9 cellular contexts compared by ENCODE assay signal in genomic region chr2:20781656-20782265, GRCh38. TPM values are rescaled to one million over a fixed set of nuclear protein-coding genes. Genes with fewer than 3 reads are reported as not detected.
DNase-seq lines count a peak whose midpoint lies in the region; ATAC-seq and TF ChIP-seq lines count a peak whose summit lies in the region.
"Had no signal": no experiment of that assay in that cellular context is flagged by ENCODE, and none has a peak within 500 bp of the region (broad histone marks: within the 10 kb centered on the region; RNA-seq: fewer than 3 reads in every experiment).

No MANE protein-coding gene starts in this region.

- H3K27me3 Mint-ChIP-seq in glutamatergic neuron (ENCODE audit: unreplicated experiment): no peaks in the 10 kb centered on the region
- H3K27me3 Mint-ChIP-seq: natural killer cell treated with Interleukin-12 subunit alpha and Interleukin-12 subunit beta and Interleukin-15 and Interleukin-18, amount 100 ng/mL, for 72 hours had no signal

- DNase-seq in CMK (ENCODE audit: low read depth): peak; percentile 20
- DNase-seq in UCSD-AML1 (lab: John Stamatoyannopoulos, UW; ENCODE audit: unreplicated experiment): peak; percentile 17
- peak; percentile 32 for DNase-seq in glutamatergic neuron
- no peak for DNase-seq in substantia nigra (lab: John Stamatoyannopoulos, UW)
- DNase-seq in caudate nucleus (lab: John Stamatoyannopoulos, UW): no peak
- DNase-seq in globus pallidus (ENCODE audit: low spot score): no peak

- no peak overlapping the region for H3K27ac Mint-ChIP-seq in glutamatergic neuron (ENCODE audit: unreplicated experiment)
- H3K27ac Mint-ChIP-seq: natural killer cell treated with Interleukin-12 subunit alpha and Interleukin-12 subunit beta and Interleukin-15 and Interleukin-18, amount 100 ng/mL, for 72 hours had no signal

- H3K27ac ChIP-seq in substantia nigra (ENCODE audit: low read depth, low read length, poor library complexity, severe bottlenecking) (no peak overlapping the region), caudate nucleus (ENCODE audit: low read depth, low read length) (no peak overlapping the region)

- no peaks in the 10 kb centered on the region for H3K36me3 Mint-ChIP-seq in glutamatergic neuron (ENCODE audit: unreplicated experiment)

- ATAC-seq in GM18868 (IDR thresholded peaks at IDR 0.05; ENCODE audit: unreplicated experiment) (peak; percentile 82), HG03442 (IDR thresholded peaks at IDR 0.05; ENCODE audit: unreplicated experiment) (peak; percentile 73)

- H3K4me3 Mint-ChIP-seq in glutamatergic neuron (ENCODE audit: unreplicated experiment): no peak overlapping the region
- H3K4me3 Mint-ChIP-seq: natural killer cell treated with Interleukin-12 subunit alpha and Interleukin-12 subunit beta and Interleukin-15 and Interleukin-18, amount 100 ng/mL, for 72 hours had no signal

- TF ChIP-seq CTCF in glutamatergic neuron (IDR thresholded peaks at IDR 0.05; ENCODE audit: partially characterized antibody, unreplicated experiment): peak; percentile 47

- H3K9me3 Mint-ChIP-seq in glutamatergic neuron (ENCODE audit: unreplicated experiment): no peaks in the 10 kb centered on the region
- H3K9me3 Mint-ChIP-seq: natural killer cell treated with Interleukin-12 subunit alpha and Interleukin-12 subunit beta and Interleukin-15 and Interleukin-18, amount 100 ng/mL, for 72 hours had no signal

- no peaks in the 10 kb centered on the region for H3K4me1 Mint-ChIP-seq in glutamatergic neuron (ENCODE audit: low read depth, unreplicated experiment)

RNA-seq across cellular contexts. Expression of gene LDAH, which starts 41.1 kb away (rescaled TPM):
- total RNA-seq in glutamatergic neuron (ENCODE audit: unreplicated experiment): 33.7 TPM

Comparison
In these comparisons a context has a peak if more than half of its experiments do, and no peak if none do; other contexts are left out.
1. DNase-seq: peak in CMK (single experiment), UCSD-AML1 (single experiment) and glutamatergic neuron (single experiment); none in substantia nigra (0 of 49), caudate nucleus (0 of 61) and globus pallidus (single experiment).